1 cellular context compared by ENCODE assay signal in genomic region chr1:216765346-216766300, GRCh38.
TF ChIP-seq lines count a peak whose summit lies in the region.

No MANE protein-coding gene starts in this region.

TF ChIP-seq in GM23338, 12 proteins besides CTCF, POLR2A, EP300 and RAD21 (continued from another document):
- TF ChIP-seq ZNF462 (CRISPR knock-in tag; IDR thresholded peaks at IDR 0.05), result no peak
- TF ChIP-seq REST (IDR thresholded peaks at IDR 0.05; ENCODE audit: unreplicated experiment), result no peak
- no peak for TF ChIP-seq JUNB (IDR thresholded peaks at IDR 0.05; ENCODE audit: unreplicated experiment)
- no peak for TF ChIP-seq EZH2phosphoT487 (IDR thresholded peaks at IDR 0.05; ENCODE audit: unreplicated experiment)
- TF ChIP-seq CREB1 (CRISPR knock-in tag; IDR thresholded peaks at IDR 0.05; ENCODE audit: low read depth), result no peak
TF ChIP-seq in GM23338: peak in this region for 0.
